29 cellular contexts compared by ENCODE assay signal in genomic region chr3:63050548-63050947, GRCh38.
"Had no signal": no experiment of that assay in that cellular context is flagged by ENCODE, and none has a peak within 500 bp of the region (broad histone marks: within the 10 kb centered on the region; RNA-seq: fewer than 3 reads in every experiment).

No MANE protein-coding gene starts in this region.

- H3K9me3 Mint-ChIP-seq: activated naive CD4-positive, alpha-beta T cell treated with anti-CD3 and anti-CD28 coated beads, Interleukin-2, amount 50 U/mL, for 24 hours; activated T-helper 1 cell treated with anti-CD3 and anti-CD28 coated beads, Interleukin-12 subunit alpha, Interleukin-12 subunit beta, Interleukin-2, Interleukin-4 antibody, amounts not matched to agents 30 ng/mL and 10 ng/mL and 1 ng/mL, durations not matched to agents 14 hours and 24 hours and 36 hours; T-helper 1 cell treated with Interleukin-12 subunit alpha and Interleukin-12 subunit beta and Interleukin-4 antibody, amounts not matched to agents 30 μg/mL and 1 μg/mL, for 36 hours had no signal

- ATAC-seq: activated naive CD8-positive, alpha-beta T cell treated with anti-CD3 and anti-CD28 coated beads, Interleukin-2, amount 50 U/mL, for 24 hours; gastroesophageal sphincter; left cardiac atrium; right cardiac atrium; stimulated activated effector memory CD8-positive, alpha-beta T cell treated with anti-CD3 and anti-CD28 coated beads, Interleukin-12 subunit alpha, Interleukin-12 subunit beta, amount 100 ng/mL, for 72 hours had no signal

- H3K36me3 Mint-ChIP-seq: activated CD4-positive, alpha-beta memory T cell treated with anti-CD3 and anti-CD28 coated beads for 36 hours; activated naive CD4-positive, alpha-beta T cell treated with anti-CD3 and anti-CD28 coated beads, Interleukin-2, amount 50 U/mL, for 24 hours; stimulated activated effector memory CD8-positive, alpha-beta T cell treated with anti-CD3 and anti-CD28 coated beads, Interleukin-12 subunit alpha, Interleukin-12 subunit beta, amount 100 ng/mL, for 72 hours had no signal

- H3K4me3 Mint-ChIP-seq: activated CD4-positive, alpha-beta memory T cell treated with anti-CD3 and anti-CD28 coated beads for 36 hours; activated CD4-positive, alpha-beta T cell treated with anti-CD3 and anti-CD28 coated beads, Interleukin-2, amount 10 ng/mL, durations not matched to agents 24 days and 14 days; activated naive CD4-positive, alpha-beta T cell treated with anti-CD3 and anti-CD28 coated beads, Interleukin-2, amount 50 U/mL, for 24 hours; activated naive CD8-positive, alpha-beta T cell treated with anti-CD3 and anti-CD28 coated beads, Interleukin-2, amount 50 U/mL, for 24 hours; activated T-helper 1 cell treated with anti-CD3 and anti-CD28 coated beads, Interleukin-12 subunit alpha, Interleukin-12 subunit beta, Interleukin-2, Interleukin-4 antibody, amounts not matched to agents 30 ng/mL and 10 ng/mL and 1 ng/mL, durations not matched to agents 14 hours and 24 hours and 36 hours; nephron; stimulated activated effector memory CD8-positive, alpha-beta T cell treated with anti-CD3 and anti-CD28 coated beads, Interleukin-12 subunit alpha, Interleukin-12 subunit beta, amount 100 ng/mL, for 72 hours; stimulated activated naive CD8-positive, alpha-beta T cell treated with anti-CD3 and anti-CD28 coated beads, Interleukin-15, Interleukin-2, amounts not matched to agents 100 ng/mL and 50 ng/mL, for 24 hours; T-helper 1 cell treated with Interleukin-12 subunit alpha and Interleukin-12 subunit beta and Interleukin-4 antibody, amounts not matched to agents 30 μg/mL and 1 μg/mL, for 36 hours had no signal

- H3K4me1 Mint-ChIP-seq: activated CD4-positive, alpha-beta T cell treated with anti-CD3 and anti-CD28 coated beads, Interleukin-2, amount 10 ng/mL, durations not matched to agents 24 days and 14 days; activated naive CD4-positive, alpha-beta T cell treated with anti-CD3 and anti-CD28 coated beads, Interleukin-2, amount 50 U/mL, for 24 hours; activated naive CD8-positive, alpha-beta T cell treated with anti-CD3 and anti-CD28 coated beads, Interleukin-2, amount 50 U/mL, for 24 hours; stimulated activated effector memory CD8-positive, alpha-beta T cell treated with anti-CD3 and anti-CD28 coated beads, Interleukin-12 subunit alpha, Interleukin-12 subunit beta, amount 100 ng/mL, for 72 hours had no signal

- H3K27me3 Mint-ChIP-seq: activated CD4-positive, alpha-beta memory T cell treated with anti-CD3 and anti-CD28 coated beads for 36 hours; activated CD4-positive, alpha-beta T cell treated with anti-CD3 and anti-CD28 coated beads, Interleukin-2, amount 10 ng/mL, durations not matched to agents 24 days and 14 days; activated naive CD4-positive, alpha-beta T cell treated with anti-CD3 and anti-CD28 coated beads, Interleukin-2, amount 50 U/mL, for 24 hours; activated naive CD8-positive, alpha-beta T cell treated with anti-CD3 and anti-CD28 coated beads, Interleukin-2, amount 50 U/mL, for 24 hours; stimulated activated naive CD8-positive, alpha-beta T cell treated with anti-CD3 and anti-CD28 coated beads, Interleukin-15, Interleukin-2, amounts not matched to agents 100 ng/mL and 50 ng/mL, for 24 hours had no signal

- H3K27ac Mint-ChIP-seq: activated CD4-positive, alpha-beta memory T cell treated with anti-CD3 and anti-CD28 coated beads for 36 hours; activated CD4-positive, alpha-beta T cell treated with anti-CD3 and anti-CD28 coated beads, Interleukin-2, amount 10 ng/mL, durations not matched to agents 24 days and 14 days; activated naive CD4-positive, alpha-beta T cell treated with anti-CD3 and anti-CD28 coated beads, Interleukin-2, amount 50 U/mL, for 24 hours; activated naive CD8-positive, alpha-beta T cell treated with anti-CD3 and anti-CD28 coated beads, Interleukin-2, amount 50 U/mL, for 24 hours; activated T-helper 1 cell treated with anti-CD3 and anti-CD28 coated beads, Interleukin-12 subunit alpha, Interleukin-12 subunit beta, Interleukin-2, Interleukin-4 antibody, amounts not matched to agents 30 ng/mL and 10 ng/mL and 1 ng/mL, durations not matched to agents 14 hours and 24 hours and 36 hours; nephron; stimulated activated effector memory CD8-positive, alpha-beta T cell treated with anti-CD3 and anti-CD28 coated beads, Interleukin-12 subunit alpha, Interleukin-12 subunit beta, amount 100 ng/mL, for 72 hours; stimulated activated naive CD8-positive, alpha-beta T cell treated with anti-CD3 and anti-CD28 coated beads, Interleukin-15, Interleukin-2, amounts not matched to agents 100 ng/mL and 50 ng/mL, for 24 hours; T-helper 1 cell treated with Interleukin-12 subunit alpha and Interleukin-12 subunit beta and Interleukin-4 antibody, amounts not matched to agents 30 μg/mL and 1 μg/mL, for 36 hours had no signal

- DNase-seq: activated CD4-positive, alpha-beta memory T cell treated with anti-CD3 and anti-CD28 coated beads for 36 hours; activated CD4-positive, alpha-beta T cell treated with anti-CD3 and anti-CD28 coated beads, Interleukin-2, amount 10 ng/mL, durations not matched to agents 24 days and 14 days; activated CD4-positive, CD25-positive, alpha-beta regulatory T cell treated with anti-CD3 and anti-CD28 coated beads, Interleukin-2, amount 50 U/mL, for 72 hours; activated CD8-positive, alpha-beta memory T cell treated with anti-CD3 and anti-CD28 coated beads, Interleukin-2, amount 50 U/mL, for 4 hours; activated gamma-delta T cell treated with Interleukin-2 at 50 U/mL for 16 hours; activated naive CD8-positive, alpha-beta T cell treated with anti-CD3 and anti-CD28 coated beads, Interleukin-2, amount 50 U/mL, for 24 hours; activated T-cell treated with anti-CD3 and anti-CD28 coated beads, Interleukin-2, amount 50 U/mL, for 1 hour; amygdala; colonic mucosa; effector CD8-positive, alpha-beta T cell; esophagus squamous epithelium; left cardiac atrium; mammary epithelial cell; posterior cingulate gyrus; right cardiac atrium; stimulated activated CD4-positive, alpha-beta T cell treated with anti-CD3 and anti-CD28 coated beads, Interleukin-4, amount 100 ng/mL, for 24 hours; T-helper 9 cell; trophoblast cell; WERI-Rb-1 had no signal

- H3K4me3 ChIP-seq: colonic mucosa, esophagus squamous epithelium, gastroesophageal sphincter, hepatocyte, skin epidermis, thoracic aorta had no signal
